In genomic region chr10:57716884-57717283, GRCh38 we compare ENCODE assay signal across 11 cellular contexts.
DNase-seq lines count a peak whose midpoint lies in the region; ATAC-seq lines count a peak whose summit lies in the region.
"Had no signal": no experiment of that assay in that cellular context is flagged by ENCODE, and none has a peak within 500 bp of the region (broad histone marks: within the 10 kb centered on the region; RNA-seq: fewer than 3 reads in every experiment).

No MANE protein-coding gene starts in this region.

- peak; percentile 13 for DNase-seq in AG08395 (ENCODE audit: low spot score)
- peak; percentile 50 for DNase-seq in HCEC 1CT
- DNase-seq in amniotic epithelial cell (ENCODE audit: low read depth): peak; percentile 65
- no peak for DNase-seq in left colon
- DNase-seq in NCI-H226: no peak
- no peak for DNase-seq in substantia nigra (lab: John Stamatoyannopoulos, UW)
- DNase-seq in stimulated activated CD4-positive, alpha-beta T cell treated with anti-CD3 and anti-CD28 coated beads, Interleukin-4, amount 100 ng/mL, for 4 hours: no peak
- no peak for DNase-seq in GF-D8 (lab: John Stamatoyannopoulos, UW)
- DNase-seq: activated naive CD8-positive, alpha-beta T cell treated with anti-CD3 and anti-CD28 coated beads, Interleukin-2, amount 10 ng/mL, durations not matched to agents 7 days and 5 days; DMS 273 treated with DMSO at 0.1 percent for 48 hours had no signal

- no peak overlapping the region for H3K27ac ChIP-seq in substantia nigra (ENCODE audit: low read depth, low read length, poor library complexity, severe bottlenecking)
- H3K27ac ChIP-seq: prostate gland had no signal

- peak; percentile 34 for ATAC-seq in left colon

- intact Hi-C loops in left colon (cut with DNase I, micrococcal nuclease): no loop called here

Comparison
In these comparisons a context has a peak if more than half of its experiments do, and no peak if none do; other contexts are left out.
1. DNase-seq: peak in AG08395 (single experiment), HCEC 1CT (single experiment) and amniotic epithelial cell (single experiment); none in left colon (0 of 2), NCI-H226 (single experiment), substantia nigra (0 of 49), stimulated activated CD4-positive, alpha-beta T cell treated with anti-CD3 and anti-CD28 coated beads, Interleukin-4, amount 100 ng/mL, for 4 hours (0 of 2) and GF-D8 (single experiment).